9 cellular contexts compared by ENCODE assay signal in genomic region chr11:48093795-48094642, GRCh38.
DNase-seq lines count a peak whose midpoint lies in the region; ATAC-seq and TF ChIP-seq lines count a peak whose summit lies in the region.
"Had no signal": no experiment of that assay in that cellular context is flagged by ENCODE, and none has a peak within 500 bp of the region (broad histone marks: within the 10 kb centered on the region; RNA-seq: fewer than 3 reads in every experiment).

No MANE protein-coding gene starts in this region.

- no peaks in the 10 kb centered on the region for H3K36me3 ChIP-seq in KMS-11 (ENCODE audit: insufficient read depth)
- no peaks in the 10 kb centered on the region for H3K36me3 ChIP-seq in mucosa of descending colon (ENCODE audit: low read depth)

- ATAC-seq in T-helper 17 cell (no peak), mucosa of descending colon (peak; percentile 62), HG02970 (IDR thresholded peaks at IDR 0.05; ENCODE audit: low FRiP score, unreplicated experiment) (no peak)

- peak overlapping the region; percentile 35; the same call in 1 of the 2 replicates for H3K4me2 ChIP-seq in KMS-11

- H3K4me1 ChIP-seq in KMS-11 (ENCODE audit: low read depth, poor library complexity, severe bottlenecking), result peaks cover 28% of the 10 kb centered on the region
- H3K4me1 ChIP-seq in mucosa of descending colon (ENCODE audit: low read depth), result peaks cover 28% of the 10 kb centered on the region

- TF ChIP-seq CTCF in KMS-11 (conservative IDR thresholded peaks at IDR 0.05; ENCODE audit: low read depth, low read length) (no peak), mucosa of descending colon (IDR thresholded peaks at IDR 0.05) (no peak), coronary artery (IDR thresholded peaks at IDR 0.05) (no peak)

- H3K4me3 ChIP-seq in KMS-11 (IDR thresholded peaks at IDR 0.05; ENCODE audit: insufficient read depth, low read depth, low read length) (no peak overlapping the region), mucosa of descending colon (no peak overlapping the region), coronary artery (no peak overlapping the region)

- no peaks in the 10 kb centered on the region for H3K36me3 Mint-ChIP-seq in T-helper 17 cell (ENCODE audit: low read depth)

- peak overlapping the region; percentile 11; the same call in 1 of the 2 replicates for H3K27ac ChIP-seq in KMS-11
- no peak overlapping the region for H3K27ac ChIP-seq in coronary artery

- H3K4me1 Mint-ChIP-seq in T-helper 17 cell, result peaks cover 31% of the 10 kb centered on the region

- no peaks in the 10 kb centered on the region for H3K79me2 ChIP-seq in KMS-11 (ENCODE audit: insufficient read depth, low read depth)

- H3K27ac Mint-ChIP-seq in T-helper 17 cell, result peak overlapping the region; percentile 88
- H3K27ac Mint-ChIP-seq: activated naive CD8-positive, alpha-beta T cell had no signal

- intact Hi-C loops in mucosa of descending colon (cut with DNase I, micrococcal nuclease), result no loop called here

- H3K27me3 Mint-ChIP-seq in T-helper 17 cell, result no peaks in the 10 kb centered on the region
- H3K27me3 Mint-ChIP-seq: activated naive CD8-positive, alpha-beta T cell had no signal

- no peaks in the 10 kb centered on the region for H4K20me1 ChIP-seq in KMS-11 (ENCODE audit: insufficient read depth)

- DNase-seq in D341Med (ENCODE audit: low spot score), result peak; percentile 73
- no peak for DNase-seq in T-helper 17 cell
- peak in 1 of 3 donors; percentile 37 for DNase-seq in mucosa of descending colon
- no peak for DNase-seq in coronary artery (ENCODE audit: low spot score)
- DNase-seq in cerebellar nuclear complex (lab: John Stamatoyannopoulos, UW), result no peak
- no peak for DNase-seq in Ammon's horn (ENCODE audit: low spot score)

- H3K4me3 Mint-ChIP-seq in T-helper 17 cell, result peak overlapping the region; percentile 51
- H3K4me3 Mint-ChIP-seq: activated naive CD8-positive, alpha-beta T cell had no signal

- no peaks in the 10 kb centered on the region for H3K27me3 ChIP-seq in KMS-11 (ENCODE audit: insufficient read depth, low read depth)

- H2AFZ ChIP-seq in KMS-11 (ENCODE audit: low read depth), result no peak overlapping the region

- H3K9me3 ChIP-seq in T-helper 17 cell (ENCODE audit: control insufficient read depth, low read length, poor library complexity, severe bottlenecking), result no peaks in the 10 kb centered on the region
- no peaks in the 10 kb centered on the region for H3K9me3 ChIP-seq in mucosa of descending colon

- no peak overlapping the region for H3K9ac ChIP-seq in KMS-11
